Comparison of ENCODE assay signal across 14 cellular contexts in genomic region chr6:56663344-56663743, GRCh38. TPM values are rescaled to one million over a fixed set of nuclear protein-coding genes. Genes with fewer than 3 reads are reported as not detected.
A peak's percentile ranks its signal among the peaks of the same experiment; 100 is the strongest.
DNase-seq lines count a peak whose midpoint lies in the region; ATAC-seq, FAIRE-seq and TF ChIP-seq lines count a peak whose summit lies in the region.
"Had no signal": no experiment of that assay in that cellular context is flagged by ENCODE, and none has a peak within 500 bp of the region (broad histone marks: within the 10 kb centered on the region; RNA-seq: fewer than 3 reads in every experiment).

No MANE protein-coding gene starts in this region.

- H2BK120ac ChIP-seq in neuronal stem cell (ENCODE audit: low read depth, low read length) = no peak overlapping the region

- H3K4me1 Mint-ChIP-seq in MCF 10A (ENCODE audit: insufficient read depth, unreplicated experiment) = peaks cover 48% of the 10 kb centered on the region

- no peak overlapping the region for H3K23ac ChIP-seq in neuronal stem cell (ENCODE audit: low read depth, low read length, poor library complexity)

- ATAC-seq in A549 = peak in 1 of 2 experiments; percentile 26; a peak in 3 of 6 replicates
- ATAC-seq in HCT116 = peak; percentile 79
- ATAC-seq in HG03520 (IDR thresholded peaks at IDR 0.05; ENCODE audit: unreplicated experiment) = no peak
- ATAC-seq: activated CD4-positive, alpha-beta T cell treated with anti-CD3 and anti-CD28 coated beads for 36 hours; T-helper 17 cell had no signal

- peak overlapping the region; percentile 89 for H3K27ac Mint-ChIP-seq in MCF 10A (ENCODE audit: low read depth, unreplicated experiment)
- H3K27ac Mint-ChIP-seq: activated CD4-positive, alpha-beta T cell treated with anti-CD3 and anti-CD28 coated beads for 36 hours; activated naive CD8-positive, alpha-beta T cell treated with anti-CD3 and anti-CD28 coated beads, Interleukin-2, amount 10 ng/mL, durations not matched to agents 7 days and 5 days; T-helper 17 cell had no signal

- peak overlapping the region; percentile 37 for H3K4me2 ChIP-seq in A549
- H3K4me2 ChIP-seq in HCT116 (ENCODE audit: low read length) = peak overlapping the region; percentile 41
- H3K4me2 ChIP-seq in neuronal stem cell (ENCODE audit: insufficient read depth, low read length, poor library complexity, severe bottlenecking) = no peak overlapping the region
- no peak overlapping the region for H3K4me2 ChIP-seq in OCI-LY7 (ENCODE audit: low read length)

- no peak overlapping the region for H3K9ac ChIP-seq in HCT116 (ENCODE audit: low read length)
- H3K9ac ChIP-seq in neuronal stem cell (ENCODE audit: low read depth, low read length, poor library complexity) = no peak overlapping the region

- intact Hi-C loops in HCT116 (cut with micrococcal nuclease) (no loop called here), MCF 10A (cut with micrococcal nuclease) (no loop called here), OCI-LY7 (cut with micrococcal nuclease; ENCODE audit: unreplicated experiment) (no loop called here)

- FAIRE-seq in A549 (lab: Jason Lieb, UNC) = no peak

- no peaks in the 10 kb centered on the region for H3K9me3 ChIP-seq in A549
- H3K9me3 ChIP-seq in HCT116 (ENCODE audit: control insufficient read depth in 1 of 2, insufficient read depth in 1 of 2, low read depth in 1 of 2, low read length in 2 of 2) = no peaks in the 10 kb centered on the region
- no peaks in the 10 kb centered on the region for H3K9me3 ChIP-seq in neuronal stem cell (replicated peaks in 1 of 2; ENCODE audit: control insufficient read depth in 2 of 2, insufficient read depth in 1 of 2, low read depth in 1 of 2, low read length in 2 of 2)
- H3K9me3 ChIP-seq in OCI-LY7 (ENCODE audit: low read length) = no peaks in the 10 kb centered on the region
- H3K9me3 ChIP-seq: ovary had no signal

- no peak for TF ChIP-seq RAD21 in A549 (conservative IDR thresholded peaks at IDR 0.05 in 1 of 2, IDR thresholded peaks at IDR 0.05 in 1 of 2)
- no peak for TF ChIP-seq RAD21 in HCT116 (IDR thresholded peaks at IDR 0.05; ENCODE audit: low read depth)

- DNase-seq in A549 (ENCODE audit: low read depth in 1 of 2, low spot score in 1 of 2) = peak in 1 of 2 experiments; percentile 17
- DNase-seq in HCT116 (ENCODE audit: low read depth, low spot score) = no peak
- DNase-seq in MCF 10A (ENCODE audit: unreplicated experiment) = peak; percentile 90
- peak; percentile 7 for DNase-seq in left kidney (ENCODE audit: low read depth, low spot score)
- no peak for DNase-seq in stimulated activated CD4-positive, alpha-beta T cell treated with anti-CD3 and anti-CD28 coated beads, Interleukin-1b, Interleukin-23, amount 100 ng/mL, for 48 hours
- DNase-seq in neuronal stem cell (ENCODE audit: low spot score) = no peak
- no peak for DNase-seq in OCI-LY7 (ENCODE audit: low spot score)
- DNase-seq: activated CD4-positive, alpha-beta T cell treated with anti-CD3 and anti-CD28 coated beads for 36 hours; activated naive CD8-positive, alpha-beta T cell treated with anti-CD3 and anti-CD28 coated beads, Interleukin-2, amount 10 ng/mL, durations not matched to agents 7 days and 5 days; activated T-cell treated with anti-CD3 and anti-CD28 coated beads, Interleukin-2, amount 50 U/mL, for 1 hour; midbrain; ovary; T-helper 17 cell had no signal

- no peaks in the 10 kb centered on the region for H3K27me3 Mint-ChIP-seq in MCF 10A (ENCODE audit: insufficient read depth, unreplicated experiment)
- H3K27me3 Mint-ChIP-seq: T-helper 17 cell had no signal

- CTCF ChIA-PET in A549 (lab: Yijun Ruan, JAX) = interaction anchor here (0.8 kb wide), 1 partner anchor 100 kb away, joined by 3 read pairs; no protein-coding TSS in a partner anchor
- CTCF ChIA-PET in HCT116 (lab: Charles Lee) = interaction anchor here (0.8 to 1.4 kb wide), 2 partner anchors 26 to 36 kb away, joined by 3 to 4 read pairs; no protein-coding TSS in a partner anchor
- CTCF ChIA-PET in MCF 10A (lab: Yijun Ruan, JAX) = interaction anchor here (0.7 to 2.6 kb wide), 5 partner anchors 19 to 70 kb away, joined by 3 to 8 read pairs (median 5); partner anchors contain the start of gene DST
- CTCF ChIA-PET in OCI-LY7 (lab: Charles Lee; ENCODE audit: unreplicated experiment) = no interaction called here

- no peaks in the 10 kb centered on the region for H4K20me1 ChIP-seq in HCT116 (ENCODE audit: insufficient read depth)
- H4K20me1 ChIP-seq in OCI-LY7 (ENCODE audit: insufficient read depth, low read length) = no peaks in the 10 kb centered on the region

- no peak overlapping the region for H2BK5ac ChIP-seq in neuronal stem cell (ENCODE audit: low read length)

- no peak overlapping the region for H3K18ac ChIP-seq in neuronal stem cell (ENCODE audit: low read length)

- no peak overlapping the region for H3K4ac ChIP-seq in neuronal stem cell (ENCODE audit: low read length)

- 40% methylated on average over 3 of the region's 3 CpGs for WGBS in A549 (ENCODE audit: missing lambda C conversion rate)
- no CpG with 5 or more reads among the region's 3 CpGs for WGBS in neuronal stem cell (ENCODE audit: extremely low coverage in 2 of 2, insufficient read length in 2 of 2, insufficient replicate concordance in 1 of 2), 2 donors

- H3K27ac ChIP-seq in A549 (no peak overlapping the region), HCT116 (ENCODE audit: low read depth, low read length) (peak overlapping the region; percentile 14; the same call in 1 of the 2 replicates), neuronal stem cell (replicated peaks; ENCODE audit: low read length) (no peak overlapping the region), OCI-LY7 (ENCODE audit: low read depth, low read length, poor library complexity, severe bottlenecking) (no peak overlapping the region)
- H3K27ac ChIP-seq: ovary had no signal

- no peak overlapping the region for H2BK15ac ChIP-seq in neuronal stem cell (ENCODE audit: low read length)

- H3K27me3 ChIP-seq in HCT116 (ENCODE audit: insufficient read depth, low read length) (no peaks in the 10 kb centered on the region), neuronal stem cell (ENCODE audit: control insufficient read depth in 3 of 3, insufficient read depth in 3 of 3, low read depth in 1 of 3, low read length in 3 of 3) (no peaks in the 10 kb centered on the region)
- H3K27me3 ChIP-seq: ovary had no signal

- no peak overlapping the region for H4K8ac ChIP-seq in neuronal stem cell (ENCODE audit: low read depth, low read length)

- no peak overlapping the region for H2AFZ ChIP-seq in HCT116 (ENCODE audit: low read depth, low read length, poor library complexity, severe bottlenecking)
- H2AFZ ChIP-seq in neuronal stem cell (ENCODE audit: low read length) = no peak overlapping the region
- H2AFZ ChIP-seq in OCI-LY7 (ENCODE audit: low read length) = no peak overlapping the region

- POLR2A ChIA-PET in A549 (lab: Yijun Ruan, JAX) (no interaction called here), HCT116 (lab: Charles Lee) (interaction anchor here (0.9 kb wide), 1 partner anchor 11 kb away, joined by 4 read pairs; no protein-coding TSS in a partner anchor), MCF 10A (lab: Yijun Ruan, JAX) (interaction anchor here (0.7 to 34.6 kb wide), 14 partner anchors 10 to 188 kb away, joined by 3 to 1548 read pairs (median 4); partner anchors contain the start of gene DST), OCI-LY7 (lab: Charles Lee) (interaction anchor here (0.6 to 0.7 kb wide), 2 partner anchors 278 to 387 kb away, joined by 3 read pairs; no protein-coding TSS in a partner anchor)

- no peak for TF ChIP-seq POLR2A in A549 (IDR thresholded peaks at IDR 0.05; ENCODE audit: low read length)
- TF ChIP-seq POLR2A in HCT116 (IDR thresholded peaks at IDR 0.05; ENCODE audit: borderline replicate concordance, extremely low read depth, insufficient read depth, insufficient read length) = no peak

- no peak overlapping the region for H4K91ac ChIP-seq in neuronal stem cell (ENCODE audit: low read depth, low read length, poor library complexity)

- H2BK12ac ChIP-seq in neuronal stem cell (ENCODE audit: low read length) = no peak overlapping the region

- RAD21 ChIA-PET in HCT116 (lab: Charles Lee; ENCODE audit: low non-redundant PET in 1 of 2, low total read pairs in 2 of 2, uncharacterized antibody in 2 of 2, unreplicated experiment in 2 of 2) = no interaction called here

- no peaks in the 10 kb centered on the region for H3K36me3 Mint-ChIP-seq in MCF 10A (ENCODE audit: insufficient read depth, unreplicated experiment)
- H3K36me3 Mint-ChIP-seq: activated naive CD8-positive, alpha-beta T cell treated with anti-CD3 and anti-CD28 coated beads, Interleukin-2, amount 10 ng/mL, durations not matched to agents 7 days and 5 days had no signal

- no peaks in the 10 kb centered on the region for H3K36me3 ChIP-seq in HCT116 (ENCODE audit: control insufficient read depth in 1 of 2, insufficient read depth in 2 of 2, low read length in 2 of 2)
- H3K36me3 ChIP-seq in neuronal stem cell (replicated peaks in 1 of 2; ENCODE audit: control insufficient read depth in 2 of 2, insufficient read depth in 2 of 2, low read length in 2 of 2) = no peaks in the 10 kb centered on the region
- no peaks in the 10 kb centered on the region for H3K36me3 ChIP-seq in OCI-LY7 (ENCODE audit: insufficient read depth, low read length)
- H3K36me3 ChIP-seq: ovary had no signal

- no peak for TF ChIP-seq EP300 in A549 (IDR thresholded peaks at IDR 0.05)

- H3K79me1 ChIP-seq in neuronal stem cell (ENCODE audit: low read depth, low read length) = no peaks in the 10 kb centered on the region

- BruUV-seq in HCT116 (replicated peaks; lab: Mats Ljungman, UMichigan) (no TSS peak), MCF 10A (replicated peaks; lab: Mats Ljungman, UMichigan) (no TSS peak), OCI-LY7 (replicated peaks; lab: Mats Ljungman, UMichigan) (no TSS peak)

- no peak overlapping the region for H3K4me3 ChIP-seq in A549
- no peak overlapping the region for H3K4me3 ChIP-seq in HCT116 (replicated peaks in 1 of 2; ENCODE audit: low read depth in 1 of 2, low read length in 2 of 2)
- H3K4me3 ChIP-seq in neuronal stem cell (ENCODE audit: low read length in 2 of 2) = no peak overlapping the region
- no peak overlapping the region for H3K4me3 ChIP-seq in OCI-LY7 (ENCODE audit: low read depth, low read length, poor library complexity, severe bottlenecking)
- H3K4me3 ChIP-seq: ovary had no signal

- no peaks in the 10 kb centered on the region for H3K9me3 Mint-ChIP-seq in MCF 10A (ENCODE audit: unreplicated experiment)
- H3K9me3 Mint-ChIP-seq: activated naive CD8-positive, alpha-beta T cell treated with anti-CD3 and anti-CD28 coated beads, Interleukin-2, amount 10 ng/mL, durations not matched to agents 7 days and 5 days had no signal

- H3K9me2 ChIP-seq in HCT116 (ENCODE audit: insufficient read depth) (no peaks in the 10 kb centered on the region), OCI-LY7 (ENCODE audit: insufficient read depth, low read length) (no peaks in the 10 kb centered on the region)

- H2AK5ac ChIP-seq in neuronal stem cell (ENCODE audit: low read depth, low read length) = no peak overlapping the region

- peaks cover 54% of the 10 kb centered on the region for H3K4me1 ChIP-seq in A549
- H3K4me1 ChIP-seq in HCT116 (ENCODE audit: control insufficient read depth in 1 of 2, insufficient read depth in 2 of 2, low read length in 2 of 2) = peaks cover 40 to 51% of the 10 kb centered on the region in 2 experiments
- H3K4me1 ChIP-seq in neuronal stem cell (ENCODE audit: control insufficient read depth in 2 of 2, insufficient read depth in 1 of 2, low read depth in 1 of 2, low read length in 2 of 2) = peaks cover 7 to 15% of the 10 kb centered on the region in 2 donors
- H3K4me1 ChIP-seq in OCI-LY7 (ENCODE audit: insufficient read depth, low read length, poor library complexity, severe bottlenecking) = no peaks in the 10 kb centered on the region

- H3K14ac ChIP-seq in neuronal stem cell (ENCODE audit: low read length) = no peak overlapping the region

- H3K79me2 ChIP-seq in HCT116 (ENCODE audit: insufficient read depth, low read length) (no peaks in the 10 kb centered on the region), OCI-LY7 (ENCODE audit: insufficient read depth, low read depth, low read length) (no peaks in the 10 kb centered on the region)

- no peak overlapping the region for H3K4me3 Mint-ChIP-seq in MCF 10A (ENCODE audit: unreplicated experiment)
- H3K4me3 Mint-ChIP-seq: activated CD4-positive, alpha-beta T cell treated with anti-CD3 and anti-CD28 coated beads for 36 hours; activated naive CD8-positive, alpha-beta T cell treated with anti-CD3 and anti-CD28 coated beads, Interleukin-2, amount 10 ng/mL, durations not matched to agents 7 days and 5 days; T-helper 17 cell had no signal

- TF ChIP-seq CTCF in A549 (IDR thresholded peaks at IDR 0.05) (no peak), HCT116 (IDR thresholded peaks at IDR 0.05 in 2 of 3, conservative IDR thresholded peaks at IDR 0.05 in 1 of 3; ENCODE audit: borderline replicate concordance in 1 of 3, insufficient read depth in 1 of 3, low read depth in 2 of 3, low read length in 2 of 3) (no peak), MCF 10A (IDR thresholded peaks at IDR 0.05; ENCODE audit: unreplicated experiment) (no peak), OCI-LY7 (conservative IDR thresholded peaks at IDR 0.05; ENCODE audit: low read length) (no peak)

RNA-seq across cellular contexts. Expression of gene DST, which starts 20.7 kb away (rescaled TPM):
- 99.0 and 124 TPM in 2 replicates for polyA plus RNA-seq in A549 (2011; rRNA removed)
- polyA plus RNA-seq in A549 (2012; cell fraction: cytosol; rRNA removed) = 11.2 and 12.7 TPM in 2 replicates
- polyA plus RNA-seq in A549 (2012; cell fraction: nucleus; rRNA removed) = 75.3 and 145 TPM in 2 replicates
- 32.4 to 41.6 TPM (median 37.5 TPM) in 3 replicates for polyA plus RNA-seq in A549 (2017; fragmentation: RNase III; extraction: RNeasy Plus Mini Kit Qiagen cat#74134 plus additional on column Dnase treatment)
- 217 and 226 TPM in 2 replicates for polyA minus RNA-seq in A549 (2011; rRNA and poly(A)+ RNA removed)
- 144 TPM for total RNA-seq in HCT116 (2021; ENCODE audit: unreplicated experiment)
- polyA plus RNA-seq in HCT116 (2012) = 57.7 and 68.9 TPM in 2 replicates
- 356 and 370 TPM in 2 replicates for total RNA-seq in MCF 10A (2022)
- 28.9 TPM for polyA plus RNA-seq in neuronal stem cell (2013, experiment 1 of 2)
- 30.9 TPM for polyA plus RNA-seq in neuronal stem cell (2013, experiment 2 of 2)
- 5.0 and 8.4 TPM in 2 replicates for total RNA-seq in OCI-LY7 (2014; rRNA removed; shearing (Covaris generic))
- total RNA-seq in OCI-LY7 (2022) = 19.4 and 19.6 TPM in 2 replicates

Comparison
In these comparisons a context has a peak if more than half of its experiments do, and no peak if none do; other contexts are left out.
1. DNase-seq: peak in MCF 10A (single experiment) and left kidney (single experiment); none in HCT116 (single experiment), stimulated activated CD4-positive, alpha-beta T cell treated with anti-CD3 and anti-CD28 coated beads, Interleukin-1b, Interleukin-23, amount 100 ng/mL, for 48 hours (single experiment), neuronal stem cell (single experiment) and OCI-LY7 (single experiment).
2. H3K4me2 ChIP-seq: peak in A549 (single experiment) and HCT116 (single experiment); none in neuronal stem cell (single experiment) and OCI-LY7 (single experiment).
3. Of the 6 proteins assayed by ChIP-seq in both A549 and HCT116: peak only in A549: none; only in HCT116: MAX; in both: none; in neither: 5.